ENCODE assay signal across 1 cellular context in the genomic region with DNA sequence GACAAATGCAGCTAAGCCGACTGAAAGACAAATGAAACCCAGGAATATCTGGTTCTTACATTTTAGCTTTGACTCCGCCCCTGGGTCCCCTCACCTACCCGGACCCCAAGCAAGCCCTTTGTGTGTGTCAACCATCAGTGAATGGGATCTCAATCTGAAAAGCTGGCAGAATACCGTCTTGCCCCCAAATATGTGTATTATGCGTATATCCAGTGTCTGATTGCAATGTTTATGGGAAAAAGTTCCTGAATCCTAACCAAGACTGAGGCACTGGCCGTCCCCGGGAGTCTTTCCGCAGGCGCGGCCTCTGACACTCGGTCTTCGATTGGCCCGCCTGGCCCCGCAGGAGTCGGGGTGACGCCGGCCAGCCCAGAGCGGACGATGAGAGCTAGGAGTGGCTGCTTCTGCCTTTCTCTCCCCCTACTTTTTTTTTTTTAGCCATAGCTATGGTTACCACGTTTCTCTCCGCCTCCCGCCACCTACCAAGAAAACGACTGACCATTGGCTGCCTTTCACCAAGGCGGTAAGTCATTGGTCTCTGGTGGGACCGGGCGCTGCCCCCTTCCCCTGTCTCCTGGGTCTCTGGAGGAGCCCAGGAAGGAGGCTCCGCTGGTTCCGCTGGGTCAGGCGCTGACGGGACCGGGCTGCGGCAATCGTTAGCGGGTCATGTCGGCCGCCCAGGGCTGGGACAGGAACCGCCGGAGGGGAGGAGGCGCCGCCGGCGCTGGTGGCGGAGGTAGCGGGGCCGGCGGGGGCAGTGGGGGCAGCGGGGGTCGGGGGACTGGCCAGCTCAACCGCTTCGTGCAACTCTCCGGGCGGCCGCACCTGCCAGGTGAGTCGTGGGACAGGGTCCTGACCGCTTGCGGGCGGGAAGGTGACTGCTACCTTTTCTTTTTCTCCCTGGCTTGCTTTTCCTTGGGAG.
TF ChIP-seq lines count a peak whose summit lies in the region.

A gene with protein sequence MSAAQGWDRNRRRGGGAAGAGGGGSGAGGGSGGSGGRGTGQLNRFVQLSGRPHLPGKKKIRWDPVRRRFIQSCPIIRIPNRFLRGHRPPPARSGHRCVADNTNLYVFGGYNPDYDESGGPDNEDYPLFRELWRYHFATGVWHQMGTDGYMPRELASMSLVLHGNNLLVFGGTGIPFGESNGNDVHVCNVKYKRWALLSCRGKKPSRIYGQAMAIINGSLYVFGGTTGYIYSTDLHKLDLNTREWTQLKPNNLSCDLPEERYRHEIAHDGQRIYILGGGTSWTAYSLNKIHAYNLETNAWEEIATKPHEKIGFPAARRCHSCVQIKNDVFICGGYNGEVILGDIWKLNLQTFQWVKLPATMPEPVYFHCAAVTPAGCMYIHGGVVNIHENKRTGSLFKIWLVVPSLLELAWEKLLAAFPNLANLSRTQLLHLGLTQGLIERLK (plus strand): TSS at position 557 of the 922 bp plus-strand sequence. CDS start 110 bp downstream, at position 667.

TF ChIP-seq in GM12878, 131 proteins besides CTCF, POLR2A, EP300 and RAD21 (continued from another document and continues in another):
- TF ChIP-seq, protein P1, sequence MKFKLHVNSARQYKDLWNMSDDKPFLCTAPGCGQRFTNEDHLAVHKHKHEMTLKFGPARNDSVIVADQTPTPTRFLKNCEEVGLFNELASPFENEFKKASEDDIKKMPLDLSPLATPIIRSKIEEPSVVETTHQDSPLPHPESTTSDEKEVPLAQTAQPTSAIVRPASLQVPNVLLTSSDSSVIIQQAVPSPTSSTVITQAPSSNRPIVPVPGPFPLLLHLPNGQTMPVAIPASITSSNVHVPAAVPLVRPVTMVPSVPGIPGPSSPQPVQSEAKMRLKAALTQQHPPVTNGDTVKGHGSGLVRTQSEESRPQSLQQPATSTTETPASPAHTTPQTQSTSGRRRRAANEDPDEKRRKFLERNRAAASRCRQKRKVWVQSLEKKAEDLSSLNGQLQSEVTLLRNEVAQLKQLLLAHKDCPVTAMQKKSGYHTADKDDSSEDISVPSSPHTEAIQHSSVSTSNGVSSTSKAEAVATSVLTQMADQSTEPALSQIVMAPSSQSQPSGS (IDR thresholded peaks at IDR 0.05; ENCODE audit: low read length): no peak
- TF ChIP-seq KAT2A (conservative IDR thresholded peaks at IDR 0.05; ENCODE audit: control insufficient read depth, low read depth, low read length) (no peak), HSF1 (IDR thresholded peaks at IDR 0.05; ENCODE audit: low read depth, low read length) (peak; percentile 46; the same call in 1 of the 2 replicates), CBX5 (IDR thresholded peaks at IDR 0.05; ENCODE audit: low read depth) (peak; percentile 71; the same call in 1 of the 2 replicates), NFXL1 (IDR thresholded peaks at IDR 0.05; ENCODE audit: borderline replicate concordance) (no peak), JUNB (IDR thresholded peaks at IDR 0.05) (no peak), ZBTB40 (IDR thresholded peaks at IDR 0.05; ENCODE audit: borderline replicate concordance) (peak; percentile 80; the same call in 1 of the 2 replicates), ETV6 (conservative IDR thresholded peaks at IDR 0.05 in 1 of 2, IDR thresholded peaks at IDR 0.05 in 1 of 2; ENCODE audit: borderline replicate concordance in 1 of 2, low read depth in 1 of 2) (no peak; a peak in 1 of 4 replicates), TAF1 (IDR thresholded peaks at IDR 0.05; ENCODE audit: borderline replicate concordance, low read depth, low read length) (peak; percentile 36; the same call in 1 of the 2 replicates), CHD2 (IDR thresholded peaks at IDR 0.05; ENCODE audit: borderline replicate concordance, low read depth, low read length) (peak; percentile 94), ZNF24 (IDR thresholded peaks at IDR 0.05) (no peak), MXI1 (IDR thresholded peaks at IDR 0.05; ENCODE audit: low read depth, low read length) (peak; percentile 97), ZBTB11 (CRISPR knock-in tag; IDR thresholded peaks at IDR 0.05) (peak; percentile 24; the same call in 1 of the 2 replicates), SMAD5 (IDR thresholded peaks at IDR 0.05; ENCODE audit: low read depth) (peak; percentile 66; the same call in 1 of the 2 replicates), WRNIP1 (IDR thresholded peaks at IDR 0.05; ENCODE audit: borderline replicate concordance, low read depth, low read length) (no peak), CBFB (IDR thresholded peaks at IDR 0.05; ENCODE audit: low read depth) (peak; percentile 75; the same call in 1 of the 2 replicates), RUNX3 (IDR thresholded peaks at IDR 0.05; ENCODE audit: low read length) (peak; percentile 78), SREBF1 (IDR thresholded peaks at IDR 0.05; ENCODE audit: low read length) (no peak), PML (IDR thresholded peaks at IDR 0.05; ENCODE audit: low read length) (peak; percentile 39; the same call in 1 of the 2 replicates), RB1 (IDR thresholded peaks at IDR 0.05; ENCODE audit: borderline replicate concordance) (peak; percentile 37; the same call in 1 of the 2 replicates), SIN3A (IDR thresholded peaks at IDR 0.05; ENCODE audit: low read depth, low read length) (no peak; the same call in 1 of the 2 replicates), CREB1 (IDR thresholded peaks at IDR 0.05; ENCODE audit: low read depth) (peak; percentile 89), DPF2 (IDR thresholded peaks at IDR 0.05) (no peak), CREM (IDR thresholded peaks at IDR 0.05; ENCODE audit: low read depth) (peak; percentile 77)
- TF ChIP-seq, protein P2, sequence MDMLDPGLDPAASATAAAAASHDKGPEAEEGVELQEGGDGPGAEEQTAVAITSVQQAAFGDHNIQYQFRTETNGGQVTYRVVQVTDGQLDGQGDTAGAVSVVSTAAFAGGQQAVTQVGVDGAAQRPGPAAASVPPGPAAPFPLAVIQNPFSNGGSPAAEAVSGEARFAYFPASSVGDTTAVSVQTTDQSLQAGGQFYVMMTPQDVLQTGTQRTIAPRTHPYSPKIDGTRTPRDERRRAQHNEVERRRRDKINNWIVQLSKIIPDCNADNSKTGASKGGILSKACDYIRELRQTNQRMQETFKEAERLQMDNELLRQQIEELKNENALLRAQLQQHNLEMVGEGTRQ (IDR thresholded peaks at IDR 0.05; ENCODE audit: borderline replicate concordance, low read depth, low read length): no peak
- TF ChIP-seq, protein P3, sequence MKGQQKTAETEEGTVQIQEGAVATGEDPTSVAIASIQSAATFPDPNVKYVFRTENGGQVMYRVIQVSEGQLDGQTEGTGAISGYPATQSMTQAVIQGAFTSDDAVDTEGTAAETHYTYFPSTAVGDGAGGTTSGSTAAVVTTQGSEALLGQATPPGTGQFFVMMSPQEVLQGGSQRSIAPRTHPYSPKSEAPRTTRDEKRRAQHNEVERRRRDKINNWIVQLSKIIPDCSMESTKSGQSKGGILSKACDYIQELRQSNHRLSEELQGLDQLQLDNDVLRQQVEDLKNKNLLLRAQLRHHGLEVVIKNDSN (IDR thresholded peaks at IDR 0.05; ENCODE audit: borderline replicate concordance, extremely low read length, insufficient read depth, low read depth, low read length): no peak
- TF ChIP-seq, protein P4, sequence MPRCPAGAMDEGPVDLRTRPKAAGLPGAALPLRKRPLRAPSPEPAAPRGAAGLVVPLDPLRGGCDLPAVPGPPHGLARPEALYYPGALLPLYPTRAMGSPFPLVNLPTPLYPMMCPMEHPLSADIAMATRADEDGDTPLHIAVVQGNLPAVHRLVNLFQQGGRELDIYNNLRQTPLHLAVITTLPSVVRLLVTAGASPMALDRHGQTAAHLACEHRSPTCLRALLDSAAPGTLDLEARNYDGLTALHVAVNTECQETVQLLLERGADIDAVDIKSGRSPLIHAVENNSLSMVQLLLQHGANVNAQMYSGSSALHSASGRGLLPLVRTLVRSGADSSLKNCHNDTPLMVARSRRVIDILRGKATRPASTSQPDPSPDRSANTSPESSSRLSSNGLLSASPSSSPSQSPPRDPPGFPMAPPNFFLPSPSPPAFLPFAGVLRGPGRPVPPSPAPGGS (IDR thresholded peaks at IDR 0.05; ENCODE audit: borderline replicate concordance, insufficient read depth, low read depth, low read length, poor library complexity, severe bottlenecking): no peak
- TF ChIP-seq, protein P5, sequence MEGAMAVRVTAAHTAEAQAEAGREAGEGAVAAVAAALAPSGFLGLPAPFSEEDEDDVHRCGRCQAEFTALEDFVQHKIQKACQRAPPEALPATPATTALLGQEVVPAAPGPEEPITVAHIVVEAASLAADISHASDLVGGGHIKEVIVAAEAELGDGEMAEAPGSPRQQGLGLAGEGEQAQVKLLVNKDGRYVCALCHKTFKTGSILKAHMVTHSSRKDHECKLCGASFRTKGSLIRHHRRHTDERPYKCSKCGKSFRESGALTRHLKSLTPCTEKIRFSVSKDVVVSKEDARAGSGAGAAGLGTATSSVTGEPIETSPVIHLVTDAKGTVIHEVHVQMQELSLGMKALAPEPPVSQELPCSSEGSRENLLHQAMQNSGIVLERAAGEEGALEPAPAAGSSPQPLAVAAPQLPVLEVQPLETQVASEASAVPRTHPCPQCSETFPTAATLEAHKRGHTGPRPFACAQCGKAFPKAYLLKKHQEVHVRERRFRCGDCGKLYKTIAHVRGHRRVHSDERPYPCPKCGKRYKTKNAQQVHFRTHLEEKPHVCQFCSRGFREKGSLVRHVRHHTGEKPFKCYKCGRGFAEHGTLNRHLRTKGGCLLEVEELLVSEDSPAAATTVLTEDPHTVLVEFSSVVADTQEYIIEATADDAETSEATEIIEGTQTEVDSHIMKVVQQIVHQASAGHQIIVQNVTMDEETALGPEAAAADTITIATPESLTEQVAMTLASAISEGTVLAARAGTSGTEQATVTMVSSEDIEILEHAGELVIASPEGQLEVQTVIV (IDR thresholded peaks at IDR 0.05; ENCODE audit: borderline replicate concordance, partially characterized antibody): peak; percentile 91
